In genomic region chr1:197774691-197775281, GRCh38 we compare ENCODE assay signal across 8 cellular contexts. TPM values are rescaled to one million over a fixed set of nuclear protein-coding genes. Genes with fewer than 3 reads are reported as not detected.
DNase-seq lines count a peak whose midpoint lies in the region; FAIRE-seq and TF ChIP-seq lines count a peak whose summit lies in the region.

No MANE protein-coding gene starts in this region.

- peaks cover 41% of the 10 kb centered on the region for H3K79me2 ChIP-seq in GM23248 (ENCODE audit: insufficient read depth)

- H3K4me1 ChIP-seq in GM23248 (ENCODE audit: insufficient read depth) = peaks cover 31% of the 10 kb centered on the region
- peaks cover 34% of the 10 kb centered on the region for H3K4me1 ChIP-seq in effector memory CD4-positive, alpha-beta T cell (ENCODE audit: control insufficient read depth, insufficient read depth, low read length, poor library complexity, severe bottlenecking)

- no peaks in the 10 kb centered on the region for H3K27me3 ChIP-seq in GM23248 (replicated peaks; ENCODE audit: insufficient read depth)
- no peaks in the 10 kb centered on the region for H3K27me3 ChIP-seq in effector memory CD4-positive, alpha-beta T cell (replicated peaks; ENCODE audit: control insufficient read depth, insufficient read depth, low read length, poor library complexity, severe bottlenecking)

- H3F3A ChIP-seq in GM23248 (ENCODE audit: insufficient read depth) = peaks cover 39% of the 10 kb centered on the region

- H3K27ac ChIP-seq in GM23248 = peak overlapping the region; percentile 82
- peak overlapping the region; percentile 85 for H3K27ac ChIP-seq in effector memory CD4-positive, alpha-beta T cell (ENCODE audit: insufficient read depth, low read length, poor library complexity, severe bottlenecking)

- FAIRE-seq in GM19239 (lab: Jason Lieb, UNC) = no peak

- H3K4me3 ChIP-seq in GM23248 = peak overlapping the region; percentile 83
- peak overlapping the region; percentile 65 for H3K4me3 ChIP-seq in effector memory CD4-positive, alpha-beta T cell (ENCODE audit: insufficient read depth, low read depth, low read length, poor library complexity, severe bottlenecking)

- peak overlapping the region; percentile 92 for H3K9ac ChIP-seq in GM23248

- H3K9me2 ChIP-seq in GM23248 (ENCODE audit: insufficient read depth) = no peaks in the 10 kb centered on the region

- H2AFZ ChIP-seq in GM23248 = peak overlapping the region; percentile 90

- no peaks in the 10 kb centered on the region for H3K9me3 ChIP-seq in GM23248 (ENCODE audit: low read depth)
- H3K9me3 ChIP-seq in effector memory CD4-positive, alpha-beta T cell (ENCODE audit: control insufficient read depth, low read length) = no peaks in the 10 kb centered on the region

- H4K20me1 ChIP-seq in GM23248 (ENCODE audit: insufficient read depth) = no peaks in the 10 kb centered on the region

- peak; percentile 70 for DNase-seq in GM10266 (ENCODE audit: extremely low spot score)
- DNase-seq in GM23248 = peak; percentile 69
- DNase-seq in LHCN-M2 (ENCODE audit: low read depth) = peak; percentile 52
- DNase-seq in activated CD4-positive, alpha-beta T cell treated with anti-CD3 and anti-CD28 coated beads, Interleukin-2, amount 50 U/mL, for 48 hours = peak; percentile 57 to 63
- DNase-seq in effector memory CD4-positive, alpha-beta T cell = peak; percentile 27 to 40 (median 35)
- peak; percentile 53 for DNase-seq in midbrain (lab: John Stamatoyannopoulos, UW)
- peak; percentile 74 for DNase-seq in stimulated activated CD8-positive, alpha-beta memory T cell treated with anti-CD3 and anti-CD28 coated beads, Interleukin-4, amount 100 ng/mL, for 48 hours
- DNase-seq in GM19239 (ENCODE audit: insufficient read length, low spot score) = no peak

- no peaks in the 10 kb centered on the region; the same call in 1 of the 2 replicates for H3K36me3 ChIP-seq in GM23248 (ENCODE audit: low read depth)
- H3K36me3 ChIP-seq in effector memory CD4-positive, alpha-beta T cell (ENCODE audit: control insufficient read depth, insufficient read depth, low read length) = no peaks in the 10 kb centered on the region

- in situ Hi-C loops in GM23248 (cut with MboI) = no loop called here

- TF ChIP-seq CTCF in GM10266 (IDR thresholded peaks at IDR 0.05; ENCODE audit: control insufficient read depth, insufficient read depth, low read depth, missing control alignments) = no peak

- WGBS in GM23248 (ENCODE audit: low coverage in 1 of 2, low lambda C conversion rate in 2 of 2, missing lambda C conversion rate in 2 of 2), 2 experiments = 0 to 1% methylated on average over 27 to 46 of the region's 67 CpGs

- H3K4me2 ChIP-seq in GM23248 (ENCODE audit: unreplicated experiment) = peak overlapping the region; percentile 96

RNA-seq across cellular contexts. Expression of gene DENND1B, which starts 0.5 kb away (rescaled TPM):
- 21.3 and 28.1 TPM in 2 replicates for total RNA-seq in GM23248 (2014; rRNA removed; shearing (Covaris generic))
- 8.9 and 9.2 TPM in 2 replicates for polyA plus RNA-seq in GM23248 (2016; fragmentation: Nextera tagmentation; extraction: Ambion mirVana)
- 4.5 and 6.5 TPM in 2 replicates for total RNA-seq in LHCN-M2 (2014; rRNA removed)
- polyA plus RNA-seq in LHCN-M2 (2012) = 1.2 TPM
